In genomic region chr18:9827211-9827855, GRCh38 we compare ENCODE assay signal across 2 cellular contexts.
A peak's percentile ranks its signal among the peaks of the same experiment; 100 is the strongest.
TF ChIP-seq lines count a peak whose summit lies in the region.

No MANE protein-coding gene starts in this region.

TF ChIP-seq in liver, 16 proteins besides CTCF, POLR2A, EP300 and RAD21:
- TF ChIP-seq TAF1 (conservative IDR thresholded peaks at IDR 0.05) (no peak), NR2F2 (IDR thresholded peaks at IDR 0.05) (peak; percentile 72), MAX (IDR thresholded peaks at IDR 0.05) (no peak)

TF ChIP-seq in HepG2, 621 proteins besides CTCF, POLR2A, EP300 and RAD21:
- TF ChIP-seq PITX1 (CRISPR knock-in tag; IDR thresholded peaks at IDR 0.05) (no peak), FUBP1 (CRISPR knock-in tag; IDR thresholded peaks at IDR 0.05; ENCODE audit: borderline replicate concordance) (no peak), PRMT3 (CRISPR knock-in tag; IDR thresholded peaks at IDR 0.05; ENCODE audit: borderline replicate concordance, low read depth) (no peak), CERS6 (CRISPR knock-in tag; IDR thresholded peaks at IDR 0.05) (no peak), CENPBD1 (CRISPR knock-in tag; IDR thresholded peaks at IDR 0.05; ENCODE audit: borderline replicate concordance, low read depth) (no peak), GMEB2 (CRISPR knock-in tag; IDR thresholded peaks at IDR 0.05; ENCODE audit: low read depth) (no peak), ZNF878 (CRISPR knock-in tag; IDR thresholded peaks at IDR 0.05) (no peak), PAX8 (CRISPR knock-in tag; IDR thresholded peaks at IDR 0.05; ENCODE audit: borderline replicate concordance) (no peak), AGO1 (IDR thresholded peaks at IDR 0.05; ENCODE audit: low read depth, low read length, poor library complexity, severe bottlenecking) (no peak), NR0B2 (CRISPR knock-in tag; IDR thresholded peaks at IDR 0.05) (no peak), ZBTB2 (CRISPR knock-in tag; IDR thresholded peaks at IDR 0.05; ENCODE audit: low read depth) (no peak), DMAP1 (CRISPR knock-in tag; IDR thresholded peaks at IDR 0.05) (no peak), KDM5A (IDR thresholded peaks at IDR 0.05; ENCODE audit: borderline replicate concordance, low read length) (no peak), JUN (CRISPR knock-in tag; IDR thresholded peaks at IDR 0.05) (no peak)
